ENCODE assay signal across 23 cellular contexts in genomic region chr3:10993729-10994065, GRCh38. TPM values are rescaled to one million over a fixed set of nuclear protein-coding genes. Genes with fewer than 3 reads are reported as not detected.
A peak's percentile ranks its signal among the peaks of the same experiment; 100 is the strongest.
DNase-seq lines count a peak whose midpoint lies in the region; ATAC-seq, FAIRE-seq and TF ChIP-seq lines count a peak whose summit lies in the region.
"Had no signal": no experiment of that assay in that cellular context is flagged by ENCODE, and none has a peak within 500 bp of the region (broad histone marks: within the 10 kb centered on the region; RNA-seq: fewer than 3 reads in every experiment).

No MANE protein-coding gene starts in this region.

- H3K27ac ChIP-seq in astrocyte (ENCODE audit: low read depth, low read length) (no peak overlapping the region), testis (peak overlapping the region in 1 of 2 donors; percentile 58)
- H3K27ac ChIP-seq: left lung, SJSA1 had no signal

- no peaks in the 10 kb centered on the region for H3K36me3 ChIP-seq in astrocyte (ENCODE audit: insufficient read depth, low read length)
- no peaks in the 10 kb centered on the region for H3K36me3 ChIP-seq in testis (ENCODE audit: low read depth, missing control alignments)
- H3K36me3 ChIP-seq: left lung, SJSA1 had no signal

- H3K4me1 ChIP-seq in astrocyte (ENCODE audit: insufficient read depth, low read length), result peaks cover 3% of the 10 kb centered on the region
- H3K4me1 ChIP-seq in testis, result peaks cover 13% of the 10 kb centered on the region
- H3K4me1 ChIP-seq: left lung, SJSA1 had no signal

- no peak overlapping the region for H3K4me3 ChIP-seq in astrocyte (ENCODE audit: insufficient read depth, low read depth, low read length)
- H3K4me3 ChIP-seq in testis, result peak overlapping the region; percentile 53 to 59
- H3K4me3 ChIP-seq: SJSA1 had no signal

- no peaks in the 10 kb centered on the region for H3K4me1 Mint-ChIP-seq in astrocyte (ENCODE audit: low read depth, unreplicated experiment)
- peaks cover 5% of the 10 kb centered on the region for H3K4me1 Mint-ChIP-seq in nephron
- H3K4me1 Mint-ChIP-seq in activated naive CD8-positive, alpha-beta T cell treated with anti-CD3 and anti-CD28 coated beads, Interleukin-2, amount 50 U/mL, for 24 hours, result peaks cover 4% of the 10 kb centered on the region

- H3K4me3 Mint-ChIP-seq in astrocyte (ENCODE audit: unreplicated experiment) (no peak overlapping the region), nephron (peak overlapping the region in 2 of 3 experiments; percentile 46 to 75)
- no peak overlapping the region for H3K4me3 Mint-ChIP-seq in activated naive CD8-positive, alpha-beta T cell treated with anti-CD3 and anti-CD28 coated beads, Interleukin-2, amount 50 U/mL, for 24 hours
- H3K4me3 Mint-ChIP-seq: natural killer cell had no signal

- peak overlapping the region; percentile 39 for H3K4me2 ChIP-seq in astrocyte (ENCODE audit: low read length)

- H3K27me3 ChIP-seq in astrocyte (ENCODE audit: insufficient read depth, low read length) (peaks cover 88% of the 10 kb centered on the region), testis (no peaks in the 10 kb centered on the region)

- H3K9me3 ChIP-seq in astrocyte (ENCODE audit: insufficient read depth, low read depth, low read length) (no peaks in the 10 kb centered on the region), testis (no peaks in the 10 kb centered on the region)
- H3K9me3 ChIP-seq: left lung, SJSA1 had no signal

- DNase-seq in astrocyte (ENCODE audit: low read depth), result no peak
- DNase-seq in left cardiac atrium, result no peak
- no peak for DNase-seq in testis
- no peak for DNase-seq in ureter (ENCODE audit: low spot score)
- no peak for DNase-seq in activated naive CD8-positive, alpha-beta T cell treated with anti-CD3 and anti-CD28 coated beads, Interleukin-2, amount 50 U/mL, for 24 hours
- no peak for DNase-seq in LoVo (ENCODE audit: low spot score)
- DNase-seq: activated CD4-positive, alpha-beta T cell treated with anti-CD3 and anti-CD28 coated beads for 1 hour; cortex of kidney; GF-D8; left lung; natural killer cell; NCI-H2029 treated with DMSO at 0.1 percent for 48 hours; NCI-H526; OCI-M1; stimulated activated CD4-positive, alpha-beta T cell treated with anti-CD3 and anti-CD28 coated beads, Interleukin-2, amount 100 ng/mL, for 48 hours had no signal

- no peak overlapping the region for H3K27ac Mint-ChIP-seq in astrocyte (ENCODE audit: unreplicated experiment)
- H3K27ac Mint-ChIP-seq in nephron, result no peak overlapping the region
- no peak overlapping the region for H3K27ac Mint-ChIP-seq in activated naive CD8-positive, alpha-beta T cell treated with anti-CD3 and anti-CD28 coated beads, Interleukin-2, amount 50 U/mL, for 24 hours
- H3K27ac Mint-ChIP-seq: natural killer cell had no signal

- H3K36me3 Mint-ChIP-seq in astrocyte (ENCODE audit: low read depth, unreplicated experiment) (peaks cover 6% of the 10 kb centered on the region), nephron (ENCODE audit: low read depth) (no peaks in the 10 kb centered on the region)
- no peaks in the 10 kb centered on the region for H3K36me3 Mint-ChIP-seq in activated naive CD8-positive, alpha-beta T cell treated with anti-CD3 and anti-CD28 coated beads, Interleukin-2, amount 50 U/mL, for 24 hours (ENCODE audit: low read depth)
- H3K36me3 Mint-ChIP-seq: IgD-negative memory B cell, natural killer cell had no signal

- intact Hi-C loops in left cardiac atrium (cut with DNase I), result no loop called here
- intact Hi-C loops in testis (cut with DNase I; ENCODE audit: low total_unique reads), result no loop called here

- no peak for TF ChIP-seq CTCF in astrocyte (IDR thresholded peaks at IDR 0.05; ENCODE audit: insufficient read depth, low read depth, low read length)
- TF ChIP-seq CTCF in nephron (IDR thresholded peaks at IDR 0.05; ENCODE audit: unreplicated experiment in 3 of 3), result no peak
- TF ChIP-seq CTCF in testis (IDR thresholded peaks at IDR 0.05), result no peak

- H3K9me3 Mint-ChIP-seq in astrocyte (ENCODE audit: unreplicated experiment), result peaks cover 4% of the 10 kb centered on the region
- no peaks in the 10 kb centered on the region for H3K9me3 Mint-ChIP-seq in nephron
- H3K9me3 Mint-ChIP-seq in activated naive CD8-positive, alpha-beta T cell treated with anti-CD3 and anti-CD28 coated beads, Interleukin-2, amount 50 U/mL, for 24 hours, result no peaks in the 10 kb centered on the region
- H3K9me3 Mint-ChIP-seq: natural killer cell had no signal

- ATAC-seq in left cardiac atrium, result peak; percentile 11 to 19
- no peak for ATAC-seq in activated naive CD8-positive, alpha-beta T cell treated with anti-CD3 and anti-CD28 coated beads, Interleukin-2, amount 50 U/mL, for 24 hours
- no peak for ATAC-seq in HG03025 (IDR thresholded peaks at IDR 0.05; ENCODE audit: low FRiP score, unreplicated experiment)
- ATAC-seq: HCT116, left lung, natural killer cell had no signal

- H4K20me1 ChIP-seq in astrocyte (ENCODE audit: insufficient read depth, low read length), result no peaks in the 10 kb centered on the region

- no peak for FAIRE-seq in astrocyte (lab: Jason Lieb, UNC)
- FAIRE-seq: D721Med had no signal

- H3K9ac ChIP-seq in astrocyte (ENCODE audit: low read length), result no peak overlapping the region

- no peak overlapping the region for H2AFZ ChIP-seq in astrocyte (ENCODE audit: low read depth, low read length)

- WGBS in testis, 2 donors, result 9 to 13% methylated on average over 8 to 9 of the region's 9 CpGs

- H3K79me2 ChIP-seq in astrocyte (ENCODE audit: insufficient read depth, low read length), result no peaks in the 10 kb centered on the region

- H3K27me3 Mint-ChIP-seq in astrocyte (ENCODE audit: low read depth, unreplicated experiment) (peaks cover 84% of the 10 kb centered on the region), nephron (ENCODE audit: low read depth) (peaks cover 97% of the 10 kb centered on the region)
- peaks cover 55% of the 10 kb centered on the region for H3K27me3 Mint-ChIP-seq in activated naive CD8-positive, alpha-beta T cell treated with anti-CD3 and anti-CD28 coated beads, Interleukin-2, amount 50 U/mL, for 24 hours

- no peak for TF ChIP-seq POLR2A in testis (IDR thresholded peaks at IDR 0.05)

RNA-seq across cellular contexts. Expression of gene SLC6A1, which starts 1.1 kb away (rescaled TPM):
- total RNA-seq in astrocyte (0.30 and 0.46 TPM in 2 replicates), left cardiac atrium (1 to 10 TPM; 1.1 to 1.2 TPM), testis (10 to 100 TPM; 13.9 to 14.7 TPM), ureter (4.0 TPM)
- 14.4 TPM for polyA plus RNA-seq in testis (ENCODE audit: insufficient read depth, low read depth, low replicate concordance)
- total RNA-seq: epithelial cell of proximal tubule, natural killer cell, SJSA1 had no signal
- polyA plus RNA-seq: BJ, IgD-negative memory B cell had no signal

Comparison
In these comparisons a context has a peak if more than half of its experiments do, and no peak if none do; other contexts are left out.
1. H3K4me3 Mint-ChIP-seq: peak in nephron (2 of 3); none in astrocyte (single experiment) and activated naive CD8-positive, alpha-beta T cell treated with anti-CD3 and anti-CD28 coated beads, Interleukin-2, amount 50 U/mL, for 24 hours (single experiment).
2. ATAC-seq: peak in left cardiac atrium (2 of 2); none in activated naive CD8-positive, alpha-beta T cell treated with anti-CD3 and anti-CD28 coated beads, Interleukin-2, amount 50 U/mL, for 24 hours (single experiment) and HG03025 (single experiment).